10 cellular contexts compared by ENCODE assay signal in genomic region chr19:15318241-15318691, GRCh38. TPM values are rescaled to one million over a fixed set of nuclear protein-coding genes. Genes with fewer than 3 reads are reported as not detected.
DNase-seq lines count a peak whose midpoint lies in the region; ATAC-seq and TF ChIP-seq lines count a peak whose summit lies in the region.
"Had no signal": no experiment of that assay in that cellular context is flagged by ENCODE, and none has a peak within 500 bp of the region (broad histone marks: within the 10 kb centered on the region; RNA-seq: fewer than 3 reads in every experiment).

No MANE protein-coding gene starts in this region.

- H3K9me3 ChIP-seq in heart left ventricle, result no peaks in the 10 kb centered on the region
- H3K9me3 ChIP-seq in naive thymus-derived CD4-positive, alpha-beta T cell (ENCODE audit: control insufficient read depth in 2 of 3, low read length in 3 of 3), result no peaks in the 10 kb centered on the region
- no peaks in the 10 kb centered on the region for H3K9me3 ChIP-seq in aorta (ENCODE audit: control insufficient read depth, low read length)

- H3K36me3 ChIP-seq in heart left ventricle (peaks cover 0 to 3% (median 0%) of the 10 kb centered on the region in 9 donors), aorta (ENCODE audit: control insufficient read depth in 1 of 2, insufficient read depth in 2 of 2, low read length in 1 of 2) (no peaks in the 10 kb centered on the region)
- no peaks in the 10 kb centered on the region for H3K36me3 ChIP-seq in naive thymus-derived CD4-positive, alpha-beta T cell (ENCODE audit: control insufficient read depth in 2 of 3, insufficient read depth in 3 of 3, low read length in 3 of 3)

- H3K4me1 ChIP-seq in heart left ventricle, result peaks cover 26 to 100% (median 95%) of the 10 kb centered on the region in 12 donors
- H3K4me1 ChIP-seq in naive thymus-derived CD4-positive, alpha-beta T cell (ENCODE audit: control insufficient read depth in 2 of 2, insufficient read depth in 2 of 2, low read length in 2 of 2), result peaks cover 60 to 66% of the 10 kb centered on the region in 2 donors
- H3K4me1 ChIP-seq in aorta (ENCODE audit: control insufficient read depth in 1 of 2, insufficient read depth in 2 of 2, low read length in 2 of 2), result peaks cover 7 to 19% of the 10 kb centered on the region in 2 donors

- H3K36me3 Mint-ChIP-seq in brain (peaks cover 41% of the 10 kb centered on the region), glutamatergic neuron (ENCODE audit: unreplicated experiment) (no peaks in the 10 kb centered on the region)
- H3K36me3 Mint-ChIP-seq in naive thymus-derived CD4-positive, alpha-beta T cell, result peaks cover 0 to 4% (median 2%) of the 10 kb centered on the region in 5 donors

- H3K4me3 ChIP-seq in heart left ventricle (no peak overlapping the region), aorta (ENCODE audit: low read length in 2 of 2) (no peak overlapping the region)
- no peak overlapping the region for H3K4me3 ChIP-seq in naive thymus-derived CD4-positive, alpha-beta T cell (ENCODE audit: low read length)

- peak overlapping the region in 4 of 5 experiments; percentile 22 to 41 (median 28) for H3K4me3 Mint-ChIP-seq in brain
- peak overlapping the region in 9 of 10 donors; percentile 42 to 84 (median 72) for H3K4me3 Mint-ChIP-seq in naive thymus-derived CD4-positive, alpha-beta T cell
- no peak overlapping the region for H3K4me3 Mint-ChIP-seq in glutamatergic neuron (ENCODE audit: unreplicated experiment)

- intact Hi-C loops in heart left ventricle (cut with DNase I) (loop anchor here in 1 of 10 donors (5.0 kb wide), 1 partner anchor 36 kb away; no protein-coding TSS in a partner anchor), Right ventricle myocardium inferior (cut with DNase I) (no loop called here), aorta (cut with DNase I) (no loop called here)
- intact Hi-C loops in naive thymus-derived CD4-positive, alpha-beta T cell (cut with micrococcal nuclease), result loop anchor here in 1 of 2 donors (2.0 kb wide), 1 partner anchor 13 kb away; no protein-coding TSS in a partner anchor

- POLR2A ChIA-PET in naive thymus-derived CD4-positive, alpha-beta T cell (lab: Charles Lee), result interaction anchor here (1.2 kb wide), 1 partner anchor 8 kb away, joined by 4 read pairs; no protein-coding TSS in a partner anchor

- TF ChIP-seq CTCF in heart left ventricle (IDR thresholded peaks at IDR 0.05), result no peak
- no peak for TF ChIP-seq CTCF in brain (conservative IDR thresholded peaks at IDR 0.05)
- no peak for TF ChIP-seq CTCF in glutamatergic neuron (IDR thresholded peaks at IDR 0.05; ENCODE audit: partially characterized antibody, unreplicated experiment)

- H3K27me3 Mint-ChIP-seq in brain, result no peaks in the 10 kb centered on the region
- no peaks in the 10 kb centered on the region for H3K27me3 Mint-ChIP-seq in naive thymus-derived CD4-positive, alpha-beta T cell
- H3K27me3 Mint-ChIP-seq in glutamatergic neuron (ENCODE audit: unreplicated experiment), result peaks cover 5% of the 10 kb centered on the region

- DNase-seq in heart left ventricle (no peak), Right ventricle myocardium inferior (ENCODE audit: missing footprints) (no peak), aorta (no peak), glutamatergic neuron (no peak)
- peak in 4 of 9 donors; percentile 28 to 46 (median 38) for DNase-seq in naive thymus-derived CD4-positive, alpha-beta T cell
- DNase-seq: activated CD8-positive, alpha-beta memory T cell treated with anti-CD3 and anti-CD28 coated beads, Interleukin-2, amount 50 U/mL, for 48 hours had no signal

- H3K9me3 Mint-ChIP-seq in brain (peaks cover 0 to 5% (median 0%) of the 10 kb centered on the region in 5 experiments), glutamatergic neuron (ENCODE audit: unreplicated experiment) (peaks cover 6% of the 10 kb centered on the region)
- H3K9me3 Mint-ChIP-seq in naive thymus-derived CD4-positive, alpha-beta T cell, result no peaks in the 10 kb centered on the region

- ATAC-seq in heart left ventricle, result peak in 3 of 4 donors; percentile 26 to 32 (median 31)
- no peak for ATAC-seq in Right ventricle myocardium inferior
- ATAC-seq in naive thymus-derived CD4-positive, alpha-beta T cell, result peak; percentile 84
- peak; percentile 49 for ATAC-seq in aorta (ENCODE audit: low FRiP score)
- ATAC-seq in GM21447 (IDR thresholded peaks at IDR 0.05; ENCODE audit: unreplicated experiment), result no peak
- ATAC-seq in HG03108 (IDR thresholded peaks at IDR 0.05; ENCODE audit: unreplicated experiment), result no peak

- WGBS in heart left ventricle, 4 donors, result 33 to 41% (median 40%) methylated on average over 6 of the region's 6 CpGs
- 5 to 7% methylated on average over 6 of the region's 6 CpGs for WGBS in aorta, 2 donors

- H3K27ac ChIP-seq in heart left ventricle (peak overlapping the region in 8 of 12 donors; percentile 5 to 55 (median 32)), aorta (ENCODE audit: low read depth in 1 of 2, low read length in 2 of 2) (peak overlapping the region in 1 of 2 donors; percentile 66)
- H3K27ac ChIP-seq in naive thymus-derived CD4-positive, alpha-beta T cell (ENCODE audit: low read depth, low read length), result peak overlapping the region; percentile 39
- H3K27ac ChIP-seq: epithelial cell of prostate had no signal

- H3K27ac Mint-ChIP-seq in brain, result peak overlapping the region; percentile 2 to 85 (median 51)
- peak overlapping the region; percentile 12 to 85 (median 75) for H3K27ac Mint-ChIP-seq in naive thymus-derived CD4-positive, alpha-beta T cell
- H3K27ac Mint-ChIP-seq in glutamatergic neuron (ENCODE audit: unreplicated experiment), result no peak overlapping the region

- H3K4me1 Mint-ChIP-seq in brain (peaks cover 85% of the 10 kb centered on the region), glutamatergic neuron (ENCODE audit: low read depth, unreplicated experiment) (peaks cover 44% of the 10 kb centered on the region)
- H3K4me1 Mint-ChIP-seq in naive thymus-derived CD4-positive, alpha-beta T cell, result peaks cover 72 to 95% (median 85%) of the 10 kb centered on the region in 7 donors

- CTCF ChIA-PET in naive thymus-derived CD4-positive, alpha-beta T cell (lab: Charles Lee), result interaction anchor here (0.6 kb wide), 1 partner anchor 18 kb away, joined by 3 read pairs; no protein-coding TSS in a partner anchor

- H3K27me3 ChIP-seq in heart left ventricle (no peaks in the 10 kb centered on the region), aorta (ENCODE audit: control insufficient read depth in 1 of 2, insufficient read depth in 2 of 2, low read length in 1 of 2) (no peaks in the 10 kb centered on the region)
- no peaks in the 10 kb centered on the region for H3K27me3 ChIP-seq in naive thymus-derived CD4-positive, alpha-beta T cell (ENCODE audit: control insufficient read depth in 2 of 2, insufficient read depth in 2 of 2, low read length in 2 of 2)

- no peak for TF ChIP-seq POLR2A in heart left ventricle (IDR thresholded peaks at IDR 0.05)

RNA-seq across cellular contexts. Expression of gene BRD4, which starts 14.1 kb away (rescaled TPM):
- 10 to 100 TPM; 31.4 to 78.9 (median 61.8) TPM for total RNA-seq in heart left ventricle
- 10 to 100 TPM; 31.1 to 76.9 TPM for polyA plus RNA-seq in heart left ventricle
- total RNA-seq in Right ventricle myocardium inferior, result 56.5 TPM
- polyA plus RNA-seq in brain (ENCODE audit: insufficient read depth, low read depth, low replicate concordance), result 46.0 TPM
- total RNA-seq in naive thymus-derived CD4-positive, alpha-beta T cell, result 100 to 1,000 TPM; 104 to 168 (median 128) TPM
- 10 to 100 TPM; 10.5 to 19.8 TPM for polyA plus RNA-seq in naive thymus-derived CD4-positive, alpha-beta T cell
- total RNA-seq in aorta, result 100 to 1,000 TPM; 123 to 126 TPM
- 10 to 100 TPM; 12.3 to 50.6 TPM for polyA plus RNA-seq in aorta
- 162 TPM for total RNA-seq in glutamatergic neuron (ENCODE audit: unreplicated experiment)

Comparison
In these comparisons a context has a peak if more than half of its experiments do, and no peak if none do; other contexts are left out.
1. ATAC-seq: peak in heart left ventricle (3 of 4), naive thymus-derived CD4-positive, alpha-beta T cell (single experiment) and aorta (single experiment); none in Right ventricle myocardium inferior (single experiment), GM21447 (single experiment) and HG03108 (single experiment).